Comparison of ENCODE assay signal across 22 cellular contexts in genomic region chr2:46559257-46559656, GRCh38. TPM values are rescaled to one million over a fixed set of nuclear protein-coding genes. Genes with fewer than 3 reads are reported as not detected.
DNase-seq lines count a peak whose midpoint lies in the region; ATAC-seq and TF ChIP-seq lines count a peak whose summit lies in the region.
"Had no signal": no experiment of that assay in that cellular context is flagged by ENCODE, and none has a peak within 500 bp of the region (broad histone marks: within the 10 kb centered on the region; RNA-seq: fewer than 3 reads in every experiment).

No MANE protein-coding gene starts in this region.

- H3K79me2 ChIP-seq in DOHH2 (ENCODE audit: control insufficient read depth, low read length): peaks cover 93% of the 10 kb centered on the region
- no peaks in the 10 kb centered on the region for H3K79me2 ChIP-seq in trophoblast cell (ENCODE audit: control insufficient read depth, insufficient read depth, low read length, poor library complexity)

- no peaks in the 10 kb centered on the region for H3K9me2 ChIP-seq in DOHH2 (replicated peaks; ENCODE audit: control insufficient read depth, low read length)

- H4K91ac ChIP-seq in trophoblast cell (ENCODE audit: low read depth, low read length): no peak overlapping the region

- peak overlapping the region; percentile 55 for H3K27ac ChIP-seq in DOHH2 (ENCODE audit: low read depth, low read length)
- no peak overlapping the region for H3K27ac ChIP-seq in coronary artery
- H3K27ac ChIP-seq in trophoblast cell (ENCODE audit: low read depth, low read length): no peak overlapping the region
- H3K27ac ChIP-seq: left lung, ovary, testis, uterus had no signal

- no peak overlapping the region for H3K14ac ChIP-seq in trophoblast cell (ENCODE audit: low read length)

- H3K4me3 Mint-ChIP-seq in CD14-positive monocyte (no peak overlapping the region), T-cell (no peak overlapping the region)
- H3K4me3 Mint-ChIP-seq: activated CD4-positive, alpha-beta memory T cell treated with anti-CD3 and anti-CD28 coated beads for 36 hours had no signal

- H3K4me3 ChIP-seq in DOHH2 (ENCODE audit: low read length) (peak overlapping the region; percentile 49), coronary artery (no peak overlapping the region), trophoblast cell (ENCODE audit: low read depth, low read length) (no peak overlapping the region)
- H3K4me3 ChIP-seq: left lung, ovary, testis, uterus had no signal

- peak overlapping the region; percentile 54 for H3K4me2 ChIP-seq in DOHH2 (ENCODE audit: low read length)
- no peak overlapping the region for H3K4me2 ChIP-seq in trophoblast cell (ENCODE audit: low read length)

- H4K12ac ChIP-seq in trophoblast cell (ENCODE audit: low read depth, low read length): no peak overlapping the region

- no peak overlapping the region for H2BK12ac ChIP-seq in trophoblast cell (ENCODE audit: low read length)

- no peak overlapping the region for H3K4ac ChIP-seq in trophoblast cell (ENCODE audit: low read depth, low read length)

- no peak overlapping the region for H4K8ac ChIP-seq in trophoblast cell (ENCODE audit: low read depth, low read length)

- no peak overlapping the region for H2AK5ac ChIP-seq in trophoblast cell (ENCODE audit: low read length)

- CTCF ChIA-PET in T-cell (lab: Charles Lee): interaction anchor here (0.6 to 0.7 kb wide), 2 partner anchors 14 to 19 kb away, joined by 3 read pairs; no protein-coding TSS in a partner anchor

- H3K27me3 ChIP-seq in DOHH2 (ENCODE audit: control insufficient read depth, low read length) (no peaks in the 10 kb centered on the region), trophoblast cell (ENCODE audit: insufficient read depth, low read length) (no peaks in the 10 kb centered on the region)
- H3K27me3 ChIP-seq: left lung, ovary, testis, uterus had no signal

- H3K9me3 ChIP-seq in DOHH2 (ENCODE audit: control insufficient read depth, insufficient read depth, low read length) (no peaks in the 10 kb centered on the region), trophoblast cell (ENCODE audit: insufficient read depth, low read depth, low read length) (no peaks in the 10 kb centered on the region)
- H3K9me3 ChIP-seq: ovary, testis had no signal

- H3K27ac Mint-ChIP-seq in CD14-positive monocyte: peak overlapping the region; percentile 57 to 87 (median 77)
- H3K27ac Mint-ChIP-seq in T-cell: no peak overlapping the region
- H3K27ac Mint-ChIP-seq: activated CD4-positive, alpha-beta memory T cell treated with anti-CD3 and anti-CD28 coated beads for 36 hours; activated T-helper 2 cell treated with anti-CD3 and anti-CD28 coated beads, Interferon-gamma antibody, Interleukin-2, Interleukin-4, amounts not matched to agents 10 μg/mL and 5 μg/mL and 100 μg/mL, durations not matched to agents 14 hours and 24 hours and 36 hours had no signal

- H3K36me3 Mint-ChIP-seq in CD14-positive monocyte (peaks cover 75 to 82% of the 10 kb centered on the region in 2 donors), T-cell (peaks cover 45% of the 10 kb centered on the region)

- H3K9ac ChIP-seq in trophoblast cell (ENCODE audit: low read length): peak overlapping the region; percentile 24

- no peak overlapping the region for H3K18ac ChIP-seq in trophoblast cell (ENCODE audit: low read length)

- no peak overlapping the region for H3K23ac ChIP-seq in trophoblast cell (ENCODE audit: low read length)

- DNase-seq in CD14-positive monocyte (ENCODE audit: low spot score) (no peak), coronary artery (ENCODE audit: low spot score) (peak; percentile 43), trophoblast cell (no peak), middle frontal gyrus (ENCODE audit: extremely low spot score, low spot score) (no peak), T-cell (no peak)
- no peak for DNase-seq in stimulated activated naive CD4-positive, alpha-beta T cell treated with Interleukin-2 at 50 U/mL for 16 hours (lab: John Stamatoyannopoulos, UW)
- DNase-seq: activated CD4-positive, alpha-beta memory T cell treated with anti-CD3 and anti-CD28 coated beads for 36 hours; CD4-positive, alpha-beta memory T cell; central memory CD4-positive, alpha-beta T cell; DMS 273 treated with DMSO at 0.1 percent for 48 hours; left lung; NCI-H1105 treated with DMSO at 0.1 percent for 48 hours; NCI-H1930; NCI-H524 treated with DMSO at 0.1 percent for 48 hours; ovary; SHP77 treated with DMSO at 0.1 percent for 48 hours; stimulated activated CD4-positive, alpha-beta T cell treated with anti-CD3 and anti-CD28 coated beads, Interleukin-2, amount 100 ng/mL, for 48 hours; testis; uterus had no signal

- intact Hi-C loops in CD14-positive monocyte (cut with micrococcal nuclease): no loop called here

- no peak overlapping the region for H2BK120ac ChIP-seq in trophoblast cell (ENCODE audit: insufficient read depth, low read length, poor library complexity)

- H2AFZ ChIP-seq in trophoblast cell (ENCODE audit: insufficient read depth, low read length, poor library complexity): no peak overlapping the region

- no peaks in the 10 kb centered on the region for H4K20me1 ChIP-seq in DOHH2 (ENCODE audit: control insufficient read depth, insufficient read depth, low read depth, low read length)

- no peak for ATAC-seq in T-cell (replicated peaks in 1 of 4)
- ATAC-seq: left lung, Panc1 had no signal

- no peak overlapping the region for H2BK5ac ChIP-seq in trophoblast cell (ENCODE audit: low read depth, low read length, poor library complexity)

- POLR2A ChIA-PET in T-cell (lab: Charles Lee): no interaction called here

- H3K4me1 ChIP-seq in DOHH2 (ENCODE audit: control insufficient read depth, low read length): peaks cover 88% of the 10 kb centered on the region
- H3K4me1 ChIP-seq in trophoblast cell (ENCODE audit: control insufficient read depth in 1 of 2, insufficient read depth in 2 of 2, low read length in 2 of 2): no peaks in the 10 kb centered on the region
- H3K4me1 ChIP-seq: testis had no signal

- H3K36me3 ChIP-seq in DOHH2 (ENCODE audit: control insufficient read depth, low read length) (peaks cover 63% of the 10 kb centered on the region), trophoblast cell (ENCODE audit: control insufficient read depth in 1 of 2, insufficient read depth in 2 of 2, low read length in 2 of 2) (peaks cover 2 to 6% of the 10 kb centered on the region in 2 experiments)
- H3K36me3 ChIP-seq: ovary, uterus had no signal

- peaks cover 6% of the 10 kb centered on the region for H3F3A ChIP-seq in DOHH2 (ENCODE audit: control insufficient read depth, insufficient read depth)

- no peak for TF ChIP-seq CTCF in CD14-positive monocyte (IDR thresholded peaks at IDR 0.05)
- TF ChIP-seq CTCF in DOHH2 (IDR thresholded peaks at IDR 0.05; ENCODE audit: low read depth, low read length, poor library complexity, severe bottlenecking): no peak
- TF ChIP-seq CTCF in coronary artery (IDR thresholded peaks at IDR 0.05): no peak

- H3K4me1 Mint-ChIP-seq in CD14-positive monocyte (peaks cover 64% of the 10 kb centered on the region), T-cell (peaks cover 42 to 63% (median 48%) of the 10 kb centered on the region in 3 donors)

- peaks cover 0 to 3% (median 0%) of the 10 kb centered on the region in 7 donors for H3K9me3 Mint-ChIP-seq in CD14-positive monocyte
- H3K9me3 Mint-ChIP-seq in T-cell: peaks cover 3 to 13% (median 7%) of the 10 kb centered on the region in 3 donors

- H3K27me3 Mint-ChIP-seq in CD14-positive monocyte (ENCODE audit: low read depth in 3 of 3) (peaks cover 0 to 3% (median 0%) of the 10 kb centered on the region in 3 donors), T-cell (no peaks in the 10 kb centered on the region)
- H3K27me3 Mint-ChIP-seq: activated CD4-positive, alpha-beta memory T cell treated with anti-CD3 and anti-CD28 coated beads for 36 hours; CD4-positive, alpha-beta memory T cell had no signal

- H3K79me1 ChIP-seq in trophoblast cell (ENCODE audit: low read length): no peaks in the 10 kb centered on the region

RNA-seq across cellular contexts. Expression of gene ATP6V1E2, which starts 16.9 kb away (rescaled TPM):
- polyA plus RNA-seq in CD14-positive monocyte: 1 to 10 TPM; 3.7 to 4.0 TPM
- 3.5 and 3.6 TPM in 2 replicates for polyA plus RNA-seq in trophoblast cell (2013)
- total RNA-seq in T-cell: 10 to 100 TPM in 4 of 5 donors, 1 to 10 TPM in 1; 8.8 to 16.6 (median 13.8) TPM

RNA-seq across cellular contexts. Expression of gene RHOQ, which starts 17.0 kb away (rescaled TPM):
- 10 to 100 TPM; 13.9 to 14.1 TPM for polyA plus RNA-seq in CD14-positive monocyte
- polyA plus RNA-seq in trophoblast cell (2013): 40.9 and 41.2 TPM in 2 replicates
- 10 to 100 TPM; 15.9 to 25.2 (median 19.6) TPM for total RNA-seq in T-cell

RNA-seq across cellular contexts. Expression of gene PIGF, which starts 57.6 kb away (rescaled TPM):
- polyA plus RNA-seq in CD14-positive monocyte: 10 to 100 TPM; 33.2 to 36.0 TPM
- polyA plus RNA-seq in trophoblast cell (2013): 19.4 and 19.6 TPM in 2 replicates
- 10 to 100 TPM; 12.1 to 28.5 (median 23.3) TPM for total RNA-seq in T-cell

RNA-seq across cellular contexts. Expression of gene CRIPT, which starts 57.8 kb away (rescaled TPM):
- polyA plus RNA-seq in CD14-positive monocyte: 10 to 100 TPM; 16.4 to 16.5 TPM
- polyA plus RNA-seq in trophoblast cell (2013): 15.6 and 16.3 TPM in 2 replicates
- 10 to 100 TPM; 13.9 to 17.0 (median 16.0) TPM for total RNA-seq in T-cell

Comparison
In these comparisons a context has a peak if more than half of its experiments do, and no peak if none do; other contexts are left out.
1. H3K27ac Mint-ChIP-seq: peak in CD14-positive monocyte (7 of 7); none in T-cell (0 of 2).